11 cellular contexts compared by ENCODE assay signal in the genomic region with DNA sequence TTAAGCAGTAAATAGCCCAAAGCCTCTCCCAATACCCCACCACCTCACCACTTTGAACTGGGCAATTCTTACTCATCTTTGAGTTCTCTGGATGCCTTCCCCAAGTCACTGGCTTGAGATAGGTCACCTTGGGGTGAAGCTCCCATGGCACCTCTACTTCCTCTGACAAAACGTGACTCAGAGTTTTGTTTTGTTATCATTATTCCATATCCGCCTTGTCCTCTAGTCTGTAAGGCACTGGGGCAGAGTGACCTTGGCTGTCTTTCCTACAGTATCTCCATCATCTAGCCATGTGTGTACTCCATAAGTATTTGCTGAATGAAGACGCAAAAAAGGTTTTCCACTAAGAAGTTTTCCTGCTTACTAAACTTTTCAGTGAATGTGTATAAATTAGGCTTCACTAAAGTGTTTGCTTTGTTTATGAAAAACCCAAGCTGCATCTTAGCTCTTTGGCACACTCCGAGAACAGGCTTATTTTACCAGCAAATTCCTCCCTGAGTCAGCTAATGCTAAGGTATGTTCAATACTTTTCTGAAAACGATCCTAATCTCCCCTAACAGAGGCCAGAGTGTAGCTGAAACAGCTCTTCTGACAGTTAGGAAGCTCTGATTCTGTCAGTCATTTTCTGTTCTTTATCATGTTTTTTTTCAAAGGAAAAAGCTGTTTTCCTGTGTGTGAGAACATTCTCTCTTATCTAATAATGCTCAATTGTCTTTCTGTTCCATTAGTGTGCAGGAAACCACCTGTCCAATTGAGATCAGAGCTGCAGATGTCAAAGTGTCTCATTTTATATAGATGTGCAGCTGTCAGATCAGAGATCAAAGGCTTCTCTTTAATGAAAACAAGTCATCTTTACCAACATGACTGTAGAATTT. TPM values are rescaled to one million over a fixed set of nuclear protein-coding genes. Genes with fewer than 3 reads are reported as not detected.
A peak's percentile ranks its signal among the peaks of the same experiment; 100 is the strongest.
DNase-seq lines count a peak whose midpoint lies in the region; ATAC-seq, FAIRE-seq and TF ChIP-seq lines count a peak whose summit lies in the region.
"Had no signal": no experiment of that assay in that cellular context is flagged by ENCODE, and none has a peak within 500 bp of the region (broad histone marks: within the 10 kb centered on the region; RNA-seq: fewer than 3 reads in every experiment).

No MANE protein-coding gene starts in this region.

- no peaks in the 10 kb centered on the region for H3K79me2 ChIP-seq in astrocyte (ENCODE audit: insufficient read depth, low read length)

- H3K9ac ChIP-seq in astrocyte (ENCODE audit: low read length): no peak overlapping the region

- DNase-seq in Caki2 (ENCODE audit: low read depth) (peak; percentile 25), M059J (ENCODE audit: low read depth) (peak; percentile 96), astrocyte (ENCODE audit: low read depth) (peak; percentile 57), myocyte (ENCODE audit: low read depth) (peak; percentile 26), HAP-1 (ENCODE audit: low spot score in 2 of 2) (no peak)
- DNase-seq: left ventricle myocardium inferior, Peyer's patch had no signal

- H3K27me3 Mint-ChIP-seq in astrocyte (ENCODE audit: low read depth, unreplicated experiment): no peaks in the 10 kb centered on the region

- H2AFZ ChIP-seq in astrocyte (ENCODE audit: low read depth, low read length): no peak overlapping the region

- peak overlapping the region; percentile 3 for H3K4me3 Mint-ChIP-seq in astrocyte (ENCODE audit: unreplicated experiment)

- H3K9me3 ChIP-seq in astrocyte (ENCODE audit: insufficient read depth, low read depth, low read length) (no peaks in the 10 kb centered on the region), HAP-1 (no peaks in the 10 kb centered on the region)
- H3K9me3 ChIP-seq: adrenal gland, left ventricle myocardium inferior, Peyer's patch had no signal

- H3K36me3 Mint-ChIP-seq in astrocyte (ENCODE audit: low read depth, unreplicated experiment): no peaks in the 10 kb centered on the region

- peak overlapping the region; percentile 45 for H3K4me2 ChIP-seq in astrocyte (ENCODE audit: low read length)

- no peak overlapping the region for H3K27ac ChIP-seq in astrocyte (ENCODE audit: low read depth, low read length)
- H3K27ac ChIP-seq: left ventricle myocardium inferior had no signal

- peak; percentile 96 for FAIRE-seq in astrocyte (lab: Jason Lieb, UNC)

- no peak overlapping the region for H3K4me3 ChIP-seq in astrocyte (ENCODE audit: insufficient read depth, low read depth, low read length)
- H3K4me3 ChIP-seq in HAP-1: no peak overlapping the region
- H3K4me3 ChIP-seq: adrenal gland, left ventricle myocardium inferior, Peyer's patch had no signal

- peaks cover 16% of the 10 kb centered on the region for H3K4me1 Mint-ChIP-seq in astrocyte (ENCODE audit: low read depth, unreplicated experiment)

- ATAC-seq in GM21423 (IDR thresholded peaks at IDR 0.05; ENCODE audit: unreplicated experiment) (no peak), GM21723 (IDR thresholded peaks at IDR 0.05; ENCODE audit: unreplicated experiment) (no peak), GM21381 (IDR thresholded peaks at IDR 0.05; ENCODE audit: unreplicated experiment) (no peak)

- no peaks in the 10 kb centered on the region for H4K20me1 ChIP-seq in astrocyte (ENCODE audit: insufficient read depth, low read length)

- H3K9me3 Mint-ChIP-seq in astrocyte (ENCODE audit: unreplicated experiment): no peaks in the 10 kb centered on the region

- no peaks in the 10 kb centered on the region for H3K27me3 ChIP-seq in astrocyte (ENCODE audit: insufficient read depth, low read length)
- no peaks in the 10 kb centered on the region for H3K27me3 ChIP-seq in HAP-1 (ENCODE audit: low read depth)
- H3K27me3 ChIP-seq: adrenal gland, Peyer's patch had no signal

- no peak for TF ChIP-seq CTCF in astrocyte (IDR thresholded peaks at IDR 0.05; ENCODE audit: insufficient read depth, low read depth, low read length)

- H3K4me1 ChIP-seq in astrocyte (ENCODE audit: insufficient read depth, low read length): peaks cover 10% of the 10 kb centered on the region
- peaks cover 17% of the 10 kb centered on the region for H3K4me1 ChIP-seq in HAP-1
- H3K4me1 ChIP-seq: adrenal gland, left ventricle myocardium inferior, Peyer's patch had no signal

- in situ Hi-C loops in Caki2 (cut with HindIII; ENCODE audit: low pct_unique_long_range_greater_than_20kb, low sequenced_read_pairs): no loop called here
- in situ Hi-C loops in HAP-1 (cut with MboI; ENCODE audit: low sequenced_read_pairs): no loop called here

- H3K27ac Mint-ChIP-seq in astrocyte (ENCODE audit: unreplicated experiment): no peak overlapping the region

- no peaks in the 10 kb centered on the region for H3K36me3 ChIP-seq in astrocyte (ENCODE audit: insufficient read depth, low read length)
- H3K36me3 ChIP-seq in HAP-1 (replicated peaks): no peaks in the 10 kb centered on the region
- H3K36me3 ChIP-seq: adrenal gland, left ventricle myocardium inferior, Peyer's patch had no signal

RNA-seq across cellular contexts. Expression of a gene that starts 30.2 kb away (rescaled TPM):
- total RNA-seq in Caki2 (2014; rRNA removed; shearing (Covaris generic); ENCODE audit: low replicate concordance): 1.1 and 4.5 TPM in 2 replicates
- 27.7 and 39.0 TPM in 2 replicates for total RNA-seq in M059J (2014; rRNA removed; shearing (Covaris generic))
- total RNA-seq in astrocyte (61.4 and 69.0 TPM in 2 replicates), myocyte (14.1 and 19.7 TPM in 2 replicates)
- polyA plus RNA-seq in myocyte (2012): 13.9 TPM

Comparison
In these comparisons a context has a peak if more than half of its experiments do, and no peak if none do; other contexts are left out.
1. DNase-seq: peak in Caki2 (single experiment), M059J (single experiment), astrocyte (single experiment) and myocyte (single experiment); none in HAP-1 (0 of 2).